12 cellular contexts compared by ENCODE assay signal in genomic region chr20:35644806-35645205, GRCh38.
"Had no signal": no experiment of that assay in that cellular context is flagged by ENCODE, and none has a peak within 500 bp of the region (broad histone marks: within the 10 kb centered on the region; RNA-seq: fewer than 3 reads in every experiment).

No MANE protein-coding gene starts in this region.

- H3K9me3 Mint-ChIP-seq: activated naive CD4-positive, alpha-beta T cell treated with anti-CD3 and anti-CD28 coated beads for 36 hours; activated T-helper 1 cell treated with anti-CD3 and anti-CD28 coated beads, Interleukin-12 subunit alpha, Interleukin-12 subunit beta, Interleukin-2, Interleukin-4 antibody, amounts not matched to agents 30 ng/mL and 10 ng/mL and 1 ng/mL, durations not matched to agents 14 hours and 24 hours and 36 hours; neural crest cell had no signal

- H3K27ac Mint-ChIP-seq: activated T-helper 1 cell treated with anti-CD3 and anti-CD28 coated beads, Interleukin-12 subunit alpha, Interleukin-12 subunit beta, Interleukin-2, Interleukin-4 antibody, amounts not matched to agents 30 ng/mL and 10 ng/mL and 1 ng/mL, durations not matched to agents 14 hours and 24 hours and 36 hours had no signal

- DNase-seq: activated CD4-positive, alpha-beta T cell treated with anti-CD3 and anti-CD28 coated beads for 48 hours; activated naive CD4-positive, alpha-beta T cell treated with anti-CD3 and anti-CD28 coated beads for 36 hours; anterior cingulate cortex; foreskin keratinocyte; head of caudate nucleus; mammary epithelial cell; stimulated activated CD4-positive, alpha-beta T cell treated with anti-CD3 and anti-CD28 coated beads, Interleukin-4, amount 100 ng/mL, for 24 hours; stomach; T1000 had no signal

- H3K4me3 Mint-ChIP-seq: activated naive CD4-positive, alpha-beta T cell treated with anti-CD3 and anti-CD28 coated beads for 36 hours; activated T-helper 1 cell treated with anti-CD3 and anti-CD28 coated beads, Interleukin-12 subunit alpha, Interleukin-12 subunit beta, Interleukin-2, Interleukin-4 antibody, amounts not matched to agents 30 ng/mL and 10 ng/mL and 1 ng/mL, durations not matched to agents 14 hours and 24 hours and 36 hours; neural crest cell had no signal

- ATAC-seq: foreskin keratinocyte, left lobe of liver had no signal
